Comparison of ENCODE assay signal across 23 cellular contexts in the genomic region with DNA sequence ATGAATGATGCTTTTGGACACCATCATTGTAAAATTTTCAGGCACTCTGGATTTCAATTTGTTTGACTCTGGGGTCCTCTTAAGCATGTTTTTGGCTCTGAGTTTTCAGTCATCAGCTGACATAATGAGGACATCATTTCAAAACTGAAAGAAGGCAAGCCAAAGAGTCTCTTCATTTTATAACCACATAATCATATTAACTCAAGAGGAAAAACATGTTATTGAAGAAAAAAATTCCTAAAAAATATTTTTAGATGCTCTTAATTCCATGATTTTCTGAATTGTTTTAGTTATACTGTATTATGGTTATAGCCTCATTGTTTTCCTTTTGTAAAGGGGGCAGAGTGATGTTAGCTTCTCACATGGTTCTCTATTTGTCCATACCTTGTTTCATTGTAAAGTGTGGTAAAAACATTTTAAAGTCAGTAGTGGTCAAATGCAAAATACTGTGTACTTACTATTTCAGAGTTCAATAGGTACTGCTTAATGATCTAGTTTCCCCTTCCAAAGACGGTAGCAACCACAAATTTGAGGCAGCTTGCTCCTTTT.
DNase-seq lines count a peak whose midpoint lies in the region; ATAC-seq and TF ChIP-seq lines count a peak whose summit lies in the region.
"Had no signal": no experiment of that assay in that cellular context is flagged by ENCODE, and none has a peak within 500 bp of the region (broad histone marks: within the 10 kb centered on the region; RNA-seq: fewer than 3 reads in every experiment).

No MANE protein-coding gene starts in this region.

- H3K36me3 ChIP-seq in gastrocnemius medialis: no peaks in the 10 kb centered on the region
- H3K36me3 ChIP-seq: neutrophil, right lobe of liver had no signal

- TF ChIP-seq POLR2A in gastrocnemius medialis (IDR thresholded peaks at IDR 0.05): no peak

- no peaks in the 10 kb centered on the region for H3K27me3 ChIP-seq in dorsolateral prefrontal cortex
- no peaks in the 10 kb centered on the region for H3K27me3 ChIP-seq in gastrocnemius medialis
- H3K27me3 ChIP-seq: neutrophil, right lobe of liver, testis had no signal

- ATAC-seq in GM18499 (IDR thresholded peaks at IDR 0.05; ENCODE audit: insufficient read depth, unreplicated experiment) (peak; percentile 63), GM19463 (IDR thresholded peaks at IDR 0.05; ENCODE audit: unreplicated experiment) (peak; percentile 72), HG02610 (IDR thresholded peaks at IDR 0.05; ENCODE audit: unreplicated experiment) (peak; percentile 72), HG03159 (IDR thresholded peaks at IDR 0.05; ENCODE audit: unreplicated experiment) (peak; percentile 44), gastrocnemius medialis (no peak)
- ATAC-seq: activated CD4-positive, CD25-positive, alpha-beta regulatory T cell treated with anti-CD3 and anti-CD28 coated beads, Interleukin-2, amount 50 U/mL, for 24 hours; activated CD8-positive, alpha-beta memory T cell treated with anti-CD3 and anti-CD28 coated beads, Interleukin-2, amount 10 ng/mL, durations not matched to agents 7 days and 5 days; CD8-positive, alpha-beta T cell; esophagus mucosa had no signal

- TF ChIP-seq CTCF in dorsolateral prefrontal cortex (IDR thresholded peaks at IDR 0.05 in 54 of 56, conservative IDR thresholded peaks at IDR 0.05 in 2 of 56; ENCODE audit: low read depth in 1 of 56, partially characterized antibody in 56 of 56) (no peak), gastrocnemius medialis (IDR thresholded peaks at IDR 0.05 in 4 of 5, conservative IDR thresholded peaks at IDR 0.05 in 1 of 5) (no peak)

- intact Hi-C loops in dorsolateral prefrontal cortex (cut with DNase I): no loop called here
- intact Hi-C loops in gastrocnemius medialis (cut with DNase I; ENCODE audit: low total_unique reads): no loop called here

- no peaks in the 10 kb centered on the region for H3K9me3 ChIP-seq in gastrocnemius medialis
- H3K9me3 ChIP-seq: neutrophil, right lobe of liver, testis had no signal

- in situ Hi-C loops in gastrocnemius medialis (cut with MboI; ENCODE audit: low sequenced_read_pairs in 4 of 4): no loop called here

- no peaks in the 10 kb centered on the region for H3K4me1 ChIP-seq in gastrocnemius medialis
- H3K4me1 ChIP-seq: right lobe of liver, testis had no signal

- no peak overlapping the region for H3K4me3 ChIP-seq in dorsolateral prefrontal cortex
- H3K4me3 ChIP-seq in gastrocnemius medialis: no peak overlapping the region
- H3K4me3 ChIP-seq: right lobe of liver, testis had no signal

- DNase-seq in NCI-H1694 (lab: John Stamatoyannopoulos, UW) (no peak), dorsolateral prefrontal cortex (no peak), gastrocnemius medialis (no peak), NCI-H2227 (lab: John Stamatoyannopoulos, UW; ENCODE audit: unreplicated experiment) (no peak)
- DNase-seq: ACHN; activated CD8-positive, alpha-beta memory T cell treated with anti-CD3 and anti-CD28 coated beads, Interleukin-2, amount 10 ng/mL, durations not matched to agents 7 days and 5 days; activated naive CD4-positive, alpha-beta T cell treated with Interleukin-2 at 50 U/mL for 16 hours; CD8-positive, alpha-beta T cell; head of caudate nucleus; IMR-90; islet precursor cell; NCI-H1092; NCI-H2227 treated with DMSO at 0.1 percent for 48 hours; right lobe of liver; stimulated activated CD4-positive, alpha-beta T cell treated with anti-CD3 and anti-CD28 coated beads, Interleukin-4, amount 100 ng/mL, for 1 hour; testis had no signal

- no peak overlapping the region for H3K27ac ChIP-seq in dorsolateral prefrontal cortex
- H3K27ac ChIP-seq in gastrocnemius medialis: no peak overlapping the region
- H3K27ac ChIP-seq: neutrophil, right lobe of liver, testis had no signal

Comparison
In these comparisons a context has a peak if more than half of its experiments do, and no peak if none do; other contexts are left out.
1. ATAC-seq: peak in GM18499 (single experiment), GM19463 (single experiment), HG02610 (single experiment) and HG03159 (single experiment); none in gastrocnemius medialis (0 of 2).